In genomic region chr17:2303278-2304188, GRCh38 we compare ENCODE assay signal across 8 cellular contexts. TPM values are rescaled to one million over a fixed set of nuclear protein-coding genes. Genes with fewer than 3 reads are reported as not detected.
DNase-seq lines count a peak whose midpoint lies in the region; TF ChIP-seq lines count a peak whose summit lies in the region.

Gene SMG6 (minus strand): TSS chr17:2303785. CDS start chr17:2303720, 65 bp downstream.
A gene with protein sequence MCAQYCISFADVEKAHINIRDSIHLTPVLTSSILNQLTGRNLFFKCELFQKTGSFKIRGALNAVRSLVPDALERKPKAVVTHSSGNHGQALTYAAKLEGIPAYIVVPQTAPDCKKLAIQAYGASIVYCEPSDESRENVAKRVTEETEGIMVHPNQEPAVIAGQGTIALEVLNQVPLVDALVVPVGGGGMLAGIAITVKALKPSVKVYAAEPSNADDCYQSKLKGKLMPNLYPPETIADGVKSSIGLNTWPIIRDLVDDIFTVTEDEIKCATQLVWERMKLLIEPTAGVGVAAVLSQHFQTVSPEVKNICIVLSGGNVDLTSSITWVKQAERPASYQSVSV (plus strand): TSS chr17:2303950. CDS start chr17:2315561, 11,611 bp downstream.

- peak within 1 kb of the TSS; percentile 75 for H3K27ac ChIP-seq in subcutaneous abdominal adipose tissue (ENCODE audit: low read depth, low read length)

- peak within 1 kb of the TSS; percentile 22 to 96 (median 93) for H3K9ac ChIP-seq in subcutaneous abdominal adipose tissue (ENCODE audit: low read length in 5 of 5)

- in situ Hi-C loops in SK-MEL-5 (cut with HindIII; ENCODE audit: low pct_unique_long_range_greater_than_20kb, low sequenced_read_pairs) = no loop called here

- peak within 1 kb of the TSS; percentile 79 for H3K4me3 ChIP-seq in LNCaP clone FGC (ENCODE audit: low read depth, low read length)
- peak within 1 kb of the TSS; percentile 94 for H3K4me3 ChIP-seq in neuron (ENCODE audit: low read length)
- peak within 1 kb of the TSS; percentile 81 to 92 (median 91) for H3K4me3 ChIP-seq in subcutaneous abdominal adipose tissue (ENCODE audit: low read depth in 1 of 5, low read length in 5 of 5)

- no peak for TF ChIP-seq CTCF in LNCaP clone FGC (IDR thresholded peaks at IDR 0.05; ENCODE audit: control insufficient read depth, extremely low read depth, insufficient read depth)

- peaks cover 13% of the 10 kb centered on the region for H3K9me3 ChIP-seq in neuron (ENCODE audit: low read length)
- H3K9me3 ChIP-seq in subcutaneous abdominal adipose tissue (ENCODE audit: control insufficient read depth in 5 of 5, low read length in 5 of 5) = no peaks in the 10 kb centered on the region

- peak within 1 kb of the TSS; percentile 37 for H2AFZ ChIP-seq in neuron (ENCODE audit: low read depth, low read length)

- H3K27me3 ChIP-seq in neuron (ENCODE audit: insufficient read depth, low read length) (no peaks in the 10 kb centered on the region), subcutaneous abdominal adipose tissue (ENCODE audit: control insufficient read depth in 5 of 5, insufficient read depth in 4 of 5, low read length in 5 of 5) (no peaks in the 10 kb centered on the region)

- peaks cover 4% of the 10 kb centered on the region for H3K4me1 ChIP-seq in neuron (ENCODE audit: insufficient read depth, low read length)
- peaks cover 2 to 22% (median 14%) of the 10 kb centered on the region in 5 donors for H3K4me1 ChIP-seq in subcutaneous abdominal adipose tissue (ENCODE audit: control insufficient read depth in 5 of 5, insufficient read depth in 5 of 5, low read length in 5 of 5)

- H3K36me3 ChIP-seq in neuron (ENCODE audit: insufficient read depth, low read length) (peaks cover 32% of the 10 kb centered on the region), subcutaneous abdominal adipose tissue (ENCODE audit: control insufficient read depth in 5 of 5, insufficient read depth in 5 of 5, low read length in 5 of 5) (peaks cover 0 to 18% (median 13%) of the 10 kb centered on the region in 5 donors)

- peak; percentile 83 for DNase-seq in GDM1 (lab: John Stamatoyannopoulos, UW)
- DNase-seq in H4 (ENCODE audit: low spot score) = peak; percentile 41
- DNase-seq in LNCaP clone FGC (ENCODE audit: low read depth) = peak; percentile 35
- peak; percentile 87 for DNase-seq in SK-MEL-5 (ENCODE audit: low read depth, low spot score)
- DNase-seq in activated naive CD4-positive, alpha-beta T cell treated with Interleukin-2 at 50 U/mL for 16 hours = peak; percentile 95
- peak; percentile 74 for DNase-seq in foreskin melanocyte

RNA-seq across cellular contexts. Expression of gene SMG6, which starts in this region (rescaled TPM):
- total RNA-seq in H4 (2014; rRNA removed; shearing (Covaris generic)) = 10.3 and 24.5 TPM in 2 replicates
- total RNA-seq in SK-MEL-5 (2014; rRNA removed; shearing (Covaris generic)) = 10.0 and 14.8 TPM in 2 replicates
- 26.8 and 30.3 TPM in 2 replicates for polyA plus RNA-seq in SK-MEL-5 (2015; cell fraction: cytosol; rRNA removed)
- polyA plus RNA-seq in SK-MEL-5 (2015; cell fraction: nucleus; rRNA removed) = 16.0 and 19.3 TPM in 2 replicates

RNA-seq across cellular contexts. Expression of the second gene that starts in this region (rescaled TPM):
- total RNA-seq in H4 (2014; rRNA removed; shearing (Covaris generic)) = 23.1 and 34.9 TPM in 2 replicates
- total RNA-seq in SK-MEL-5 (2014; rRNA removed; shearing (Covaris generic)) = 7.7 and 9.0 TPM in 2 replicates
- polyA plus RNA-seq in SK-MEL-5 (2015; cell fraction: cytosol; rRNA removed) = 4.3 and 4.5 TPM in 2 replicates
- 0.60 and 2.2 TPM in 2 replicates for polyA plus RNA-seq in SK-MEL-5 (2015; cell fraction: nucleus; rRNA removed)

Comparison
In these comparisons a context has a peak if more than half of its experiments do, and no peak if none do; other contexts are left out.
1. Peak in every context shown above with its lines: DNase-seq, H3K4me3 ChIP-seq and H3K27ac ChIP-seq.
2. DNase-seq: peak in every context shown above with its lines; median percentile 95 in activated naive CD4-positive, alpha-beta T cell treated with Interleukin-2 at 50 U/mL for 16 hours; 87 in SK-MEL-5; 83 in GDM1; 74 in foreskin melanocyte; 41 in H4; 35 in LNCaP clone FGC.